In genomic region chr10:63464402-63465292, GRCh38 we compare ENCODE assay signal across 1 cellular context.
A peak's percentile ranks its signal among the peaks of the same experiment; 100 is the strongest.
TF ChIP-seq lines count a peak whose summit lies in the region.

No MANE protein-coding gene starts in this region.

TF ChIP-seq in K562, 482 proteins besides CTCF, POLR2A, EP300 and RAD21 (continued from another document and continues in another):
- TF ChIP-seq PBX2 (CRISPR knock-in tag; IDR thresholded peaks at IDR 0.05; ENCODE audit: low read depth) (no peak), PBX2 (tag; conservative IDR thresholded peaks at IDR 0.05; ENCODE audit: low read depth) (peak; percentile 70), ETS2 (tag; IDR thresholded peaks at IDR 0.05; ENCODE audit: borderline replicate concordance, poor library complexity, severe bottlenecking) (no peak), ZNF212 (CRISPR knock-in tag; IDR thresholded peaks at IDR 0.05) (no peak), ZNF609 (CRISPR knock-in tag; IDR thresholded peaks at IDR 0.05; ENCODE audit: borderline replicate concordance) (0 out of 2 replicates have a peak, but pooled peaks have one; percentile 75), HNRNPUL1 (IDR thresholded peaks at IDR 0.05; ENCODE audit: low read length) (no peak), HBP1 (CRISPR knock-in tag; IDR thresholded peaks at IDR 0.05) (0 out of 2 replicates have a peak, but pooled peaks have one; percentile 25), ZNF707 (CRISPR knock-in tag; conservative IDR thresholded peaks at IDR 0.05) (no peak), JUNB (CRISPR knock-in tag; conservative IDR thresholded peaks at IDR 0.05) (no peak), FOXK2 (conservative IDR thresholded peaks at IDR 0.05 in 1 of 2, IDR thresholded peaks at IDR 0.05 in 1 of 2; ENCODE audit: low read depth in 2 of 2) (0 out of 4 replicates have a peak, but pooled peaks of 1 of the 2 experiments have one; percentile 34), ERF (CRISPR knock-in tag; IDR thresholded peaks at IDR 0.05) (0 out of 2 replicates have a peak, but pooled peaks have one; percentile 77), NR2C1 (IDR thresholded peaks at IDR 0.05) (no peak), NR2C1 (tag; IDR thresholded peaks at IDR 0.05) (no peak), FOXA3 (CRISPR knock-in tag; conservative IDR thresholded peaks at IDR 0.05 in 1 of 2, IDR thresholded peaks at IDR 0.05 in 1 of 2) (no peak), STAT5A (IDR thresholded peaks at IDR 0.05; ENCODE audit: borderline replicate concordance, low read length) (no peak), U2AF2 (optimal IDR thresholded peaks at IDR 0.05; ENCODE audit: low read depth, low read length) (no peak), SMAD3 (CRISPR knock-in tag; conservative IDR thresholded peaks at IDR 0.05) (no peak), MBD1 (CRISPR knock-in tag; IDR thresholded peaks at IDR 0.05) (no peak), SPI1 (IDR thresholded peaks at IDR 0.05; ENCODE audit: borderline replicate concordance, low read depth, low read length) (no peak), KLF1 (tag; IDR thresholded peaks at IDR 0.05) (no peak), SMAD4 (CRISPR knock-in tag; conservative IDR thresholded peaks at IDR 0.05) (peak; percentile 50), NR4A1 (CRISPR knock-in tag; IDR thresholded peaks at IDR 0.05) (no peak), NR4A1 (tag; IDR thresholded peaks at IDR 0.05) (no peak), RBM25 (IDR thresholded peaks at IDR 0.05; ENCODE audit: low read depth, low read length, severe bottlenecking) (no peak), PATZ1 (CRISPR knock-in tag; IDR thresholded peaks at IDR 0.05; ENCODE audit: borderline replicate concordance) (no peak), HIVEP1 (CRISPR knock-in tag; IDR thresholded peaks at IDR 0.05) (0 out of 2 replicates have a peak, but pooled peaks have one; percentile 32), MNT (conservative IDR thresholded peaks at IDR 0.05) (peak; percentile 72 to 88; a peak in 2 of 4 replicates), SMARCE1 (IDR thresholded peaks at IDR 0.05) (no peak), KDM4B (IDR thresholded peaks at IDR 0.05; ENCODE audit: borderline replicate concordance in 2 of 2, low read depth in 1 of 2) (no peak), MXD1 (CRISPR knock-in tag; IDR thresholded peaks at IDR 0.05; ENCODE audit: borderline replicate concordance, poor library complexity, severe bottlenecking) (no peak), MYC (IDR thresholded peaks at IDR 0.05; ENCODE audit: low read depth, low read length) (peak; percentile 34; the same call in 1 of the 2 replicates), MYC (CRISPR knock-in tag; IDR thresholded peaks at IDR 0.05; ENCODE audit: borderline replicate concordance, low read depth) (no peak), PCBP1 (IDR thresholded peaks at IDR 0.05; ENCODE audit: low read depth, low read length, poor library complexity, severe bottlenecking) (peak; percentile 79), CBX2 (IDR thresholded peaks at IDR 0.05; ENCODE audit: insufficient read depth, low read length, poor library complexity, severe bottlenecking) (no peak), SETDB1 (IDR thresholded peaks at IDR 0.05; ENCODE audit: low read length) (no peak), UBTF (IDR thresholded peaks at IDR 0.05; ENCODE audit: borderline replicate concordance in 1 of 2, low read depth in 2 of 2, low read length in 2 of 2) (0 out of 4 replicates have a peak, but pooled peaks of 1 of the 2 experiments have one; percentile 5), SAFB2 (IDR thresholded peaks at IDR 0.05; ENCODE audit: borderline replicate concordance, low read depth, low read length, severe bottlenecking) (no peak), TSC22D4 (tag; IDR thresholded peaks at IDR 0.05) (no peak), SIX5 (IDR thresholded peaks at IDR 0.05; ENCODE audit: borderline replicate concordance in 1 of 2, insufficient read depth in 1 of 2, low read depth in 1 of 2, low read length in 2 of 2) (no peak), ZNF408 (CRISPR knock-in tag; IDR thresholded peaks at IDR 0.05; ENCODE audit: low read depth) (no peak), TBL1XR1 (IDR thresholded peaks at IDR 0.05; ENCODE audit: low read length in 2 of 2) (0 out of 4 replicates have a peak, but pooled peaks of 1 of the 2 experiments have one; percentile 27), ZNF41 (CRISPR knock-in tag; conservative IDR thresholded peaks at IDR 0.05) (no peak), POLR2G (IDR thresholded peaks at IDR 0.05; ENCODE audit: low read depth, low read length) (no peak), TCF7 (IDR thresholded peaks at IDR 0.05; ENCODE audit: borderline replicate concordance) (no peak), CXXC5 (CRISPR knock-in tag; IDR thresholded peaks at IDR 0.05) (no peak; the same call in 1 of the 2 replicates)
